ENCODE assay signal across 11 cellular contexts in genomic region chr16:82024883-82025282, GRCh38. TPM values are rescaled to one million over a fixed set of nuclear protein-coding genes. Genes with fewer than 3 reads are reported as not detected.
"Had no signal": no experiment of that assay in that cellular context is flagged by ENCODE, and none has a peak within 500 bp of the region (broad histone marks: within the 10 kb centered on the region; RNA-seq: fewer than 3 reads in every experiment).

No MANE protein-coding gene starts in this region.

- DNase-seq: GM23248, GOT3, H7, H9, HCEC 1CT, HFFc6 had no signal

- H3K9me3 ChIP-seq: HAP-1 had no signal

- H3K36me3 ChIP-seq: HAP-1 had no signal

- H3K4me3 ChIP-seq: GM23248, GM23338, HAP-1 had no signal

- H3K9ac ChIP-seq: GM23248 had no signal

- ATAC-seq: GM23338, HCT116 had no signal

- H3K27ac ChIP-seq: GM23248 had no signal

- H3K4me2 ChIP-seq: GM23338 had no signal

- H2AFZ ChIP-seq: GM23248, GM23338 had no signal

- H3K4me1 ChIP-seq: HAP-1 had no signal

RNA-seq across cellular contexts. Expression of gene HSD17B2, which starts 10.2 kb away (rescaled TPM):
- total RNA-seq: GM23248, GM23338, H1, H7, H9 had no signal
- polyA plus RNA-seq: GM23248, H1 had no signal

RNA-seq across cellular contexts. Expression of gene SDR42E1, which starts 13.6 kb away (rescaled TPM):
- total RNA-seq: GM23248, H1, H4, H9, HFFc6 had no signal
- polyA plus RNA-seq: GM23248, GM23338 had no signal
